Comparison of ENCODE assay signal across 8 cellular contexts in the genomic region with DNA sequence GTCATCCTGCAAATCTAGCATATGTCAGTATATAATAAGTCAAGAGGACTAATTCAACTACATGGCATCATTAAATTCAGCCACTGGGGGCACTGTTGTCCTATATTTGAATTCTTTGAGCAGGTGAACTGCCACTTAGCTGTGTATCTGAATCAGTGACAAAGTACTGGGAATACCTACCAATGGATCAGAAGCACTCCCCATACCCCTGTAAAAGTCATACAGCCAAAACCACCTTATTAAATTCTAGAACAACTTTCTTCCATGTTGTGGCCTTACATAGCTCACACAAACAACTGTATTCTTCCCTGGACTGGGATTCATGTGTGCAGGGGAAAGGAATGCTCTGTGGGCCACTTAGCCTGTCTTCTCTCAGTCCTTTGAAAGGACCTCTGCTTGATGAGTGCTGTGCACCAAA. TPM values are rescaled to one million over a fixed set of nuclear protein-coding genes. Genes with fewer than 3 reads are reported as not detected.
DNase-seq lines count a peak whose midpoint lies in the region; ATAC-seq and TF ChIP-seq lines count a peak whose summit lies in the region.

No MANE protein-coding gene starts in this region.

- H3K27ac ChIP-seq in Karpas-422 (ENCODE audit: low read length): no peak overlapping the region
- H3K27ac ChIP-seq in RWPE2 (ENCODE audit: poor library complexity, severe bottlenecking): no peak overlapping the region
- H3K27ac ChIP-seq in trophoblast cell (ENCODE audit: low read depth, low read length): no peak overlapping the region

- peak; percentile 78 for ATAC-seq in GM21367 (IDR thresholded peaks at IDR 0.05; ENCODE audit: unreplicated experiment)
- peak; percentile 78 for ATAC-seq in RWPE2 (ENCODE audit: low read depth)
- ATAC-seq in GM21576 (IDR thresholded peaks at IDR 0.05; ENCODE audit: unreplicated experiment): no peak

- H3K4me2 ChIP-seq in Karpas-422 (ENCODE audit: low read depth, low read length, poor library complexity, severe bottlenecking) (no peak overlapping the region), trophoblast cell (ENCODE audit: low read length) (no peak overlapping the region)

- H3K79me1 ChIP-seq in trophoblast cell (ENCODE audit: low read length): no peaks in the 10 kb centered on the region

- no peak overlapping the region for H2AK5ac ChIP-seq in trophoblast cell (ENCODE audit: low read length)

- no peak overlapping the region for H4K91ac ChIP-seq in trophoblast cell (ENCODE audit: low read depth, low read length)

- H3K27me3 ChIP-seq in Karpas-422 (ENCODE audit: low read length) (no peaks in the 10 kb centered on the region), RWPE2 (ENCODE audit: insufficient read depth, poor library complexity, severe bottlenecking) (no peaks in the 10 kb centered on the region), trophoblast cell (ENCODE audit: insufficient read depth, low read length) (no peaks in the 10 kb centered on the region)

- H3K36me3 ChIP-seq in Karpas-422 (ENCODE audit: insufficient read depth, low read length): no peaks in the 10 kb centered on the region
- H3K36me3 ChIP-seq in RWPE2 (ENCODE audit: low read depth): no peaks in the 10 kb centered on the region
- no peaks in the 10 kb centered on the region for H3K36me3 ChIP-seq in trophoblast cell (ENCODE audit: control insufficient read depth in 1 of 2, insufficient read depth in 2 of 2, low read length in 2 of 2)

- no peak overlapping the region for H2BK5ac ChIP-seq in trophoblast cell (ENCODE audit: low read depth, low read length, poor library complexity)

- no peaks in the 10 kb centered on the region for H4K20me1 ChIP-seq in Karpas-422 (ENCODE audit: insufficient read depth, low read depth, low read length)

- H3K9me3 ChIP-seq in Karpas-422 (ENCODE audit: low read length) (no peaks in the 10 kb centered on the region), RWPE2 (ENCODE audit: severe bottlenecking) (no peaks in the 10 kb centered on the region), trophoblast cell (ENCODE audit: insufficient read depth, low read depth, low read length) (no peaks in the 10 kb centered on the region)

- H3K9me2 ChIP-seq in Karpas-422 (replicated peaks; ENCODE audit: insufficient read depth, low read length): no peaks in the 10 kb centered on the region

- H3K14ac ChIP-seq in trophoblast cell (ENCODE audit: low read length): no peak overlapping the region

- no peak overlapping the region for H2BK12ac ChIP-seq in trophoblast cell (ENCODE audit: low read length)

- H2AFZ ChIP-seq in Karpas-422 (ENCODE audit: low read length) (no peak overlapping the region), trophoblast cell (ENCODE audit: insufficient read depth, low read length, poor library complexity) (no peak overlapping the region)

- no peak overlapping the region for H3K23ac ChIP-seq in trophoblast cell (ENCODE audit: low read length)

- H4K8ac ChIP-seq in trophoblast cell (ENCODE audit: low read depth, low read length): no peak overlapping the region

- no peak overlapping the region for H3K4me3 ChIP-seq in Karpas-422 (ENCODE audit: low read length)
- no peak overlapping the region for H3K4me3 ChIP-seq in RWPE2 (ENCODE audit: severe bottlenecking)
- H3K4me3 ChIP-seq in trophoblast cell (ENCODE audit: low read depth, low read length): no peak overlapping the region

- no peak overlapping the region for H4K12ac ChIP-seq in trophoblast cell (ENCODE audit: low read depth, low read length)

- H2BK120ac ChIP-seq in trophoblast cell (ENCODE audit: insufficient read depth, low read length, poor library complexity): no peak overlapping the region

- no peaks in the 10 kb centered on the region for H3K79me2 ChIP-seq in Karpas-422 (ENCODE audit: low read length)
- no peaks in the 10 kb centered on the region for H3K79me2 ChIP-seq in trophoblast cell (ENCODE audit: control insufficient read depth, insufficient read depth, low read length, poor library complexity)

- no peaks in the 10 kb centered on the region for H3K4me1 ChIP-seq in Karpas-422 (ENCODE audit: low read length)
- H3K4me1 ChIP-seq in RWPE2 (ENCODE audit: insufficient read depth, poor library complexity, severe bottlenecking): no peaks in the 10 kb centered on the region
- H3K4me1 ChIP-seq in trophoblast cell (ENCODE audit: control insufficient read depth in 1 of 2, insufficient read depth in 2 of 2, low read length in 2 of 2): no peaks in the 10 kb centered on the region

- H3K9ac ChIP-seq in Karpas-422 (ENCODE audit: low read length): no peak overlapping the region
- H3K9ac ChIP-seq in trophoblast cell (ENCODE audit: low read length): no peak overlapping the region

- no peak overlapping the region for H3K4ac ChIP-seq in trophoblast cell (ENCODE audit: low read depth, low read length)

- no peak overlapping the region for H3K18ac ChIP-seq in trophoblast cell (ENCODE audit: low read length)

- DNase-seq in COR-L47 (lab: John Stamatoyannopoulos, UW) (peak; percentile 70), Karpas-422 (peak; percentile 89), RWPE2 (ENCODE audit: low spot score) (no peak), germinal center (ENCODE audit: low spot score) (peak; percentile 63), trophoblast cell (peak; percentile 90 to 97)
- peak; percentile 11 for DNase-seq in activated effector memory CD4-positive, alpha-beta T cell treated with Interleukin-2 at 50 U/mL for 16 hours

- TF ChIP-seq CTCF in RWPE2 (IDR thresholded peaks at IDR 0.05; ENCODE audit: poor library complexity, severe bottlenecking): peak; percentile 81

RNA-seq across cellular contexts. Expression of a gene that starts 57.4 kb away (rescaled TPM):
- 8.9 and 13.1 TPM in 2 replicates for total RNA-seq in Karpas-422 (2014; rRNA removed; shearing (Covaris generic); ENCODE audit: low replicate concordance)
- polyA plus RNA-seq in trophoblast cell (2013): 6.4 and 6.7 TPM in 2 replicates
